ENCODE assay signal across 9 cellular contexts in genomic region chr12:56836800-56837663, GRCh38.
DNase-seq lines count a peak whose midpoint lies in the region; ATAC-seq and TF ChIP-seq lines count a peak whose summit lies in the region.
"Had no signal": no experiment of that assay in that cellular context is flagged by ENCODE, and none has a peak within 500 bp of the region (broad histone marks: within the 10 kb centered on the region; RNA-seq: fewer than 3 reads in every experiment).

No MANE protein-coding gene starts in this region.

- peak; percentile 82 for DNase-seq in HFFc6
- DNase-seq in dermis blood vessel endothelial cell = peak; percentile 47
- peak; percentile 2 to 19 for DNase-seq in stimulated activated CD8-positive, alpha-beta memory T cell treated with anti-CD3 and anti-CD28 coated beads, Interleukin-15, amount 100 ng/mL, for 48 hours (ENCODE audit: low read depth in 2 of 2)
- no peak for DNase-seq in DMS 273 treated with DMSO at 0.1 percent for 48 hours (lab: John Stamatoyannopoulos, UW)
- no peak for DNase-seq in endothelial cell (ENCODE audit: low spot score)
- no peak for DNase-seq in dorsolateral prefrontal cortex

- H3K4me3 Mint-ChIP-seq in HFFc6 = peak overlapping the region; percentile 81
- H3K4me3 Mint-ChIP-seq in endothelial cell (ENCODE audit: unreplicated experiment) = no peak overlapping the region

- peak overlapping the region; percentile 73 for H3K27ac Mint-ChIP-seq in HFFc6
- no peak overlapping the region for H3K27ac Mint-ChIP-seq in endothelial cell (ENCODE audit: unreplicated experiment)

- ATAC-seq in SK-N-SH treated with all-trans-retinoic acid at 6 μM for 48 hours (peak; percentile 70), HG02884 (IDR thresholded peaks at IDR 0.05; ENCODE audit: unreplicated experiment) (no peak)

- intact Hi-C loops in dorsolateral prefrontal cortex (cut with DNase I) = no loop called here

- H3K4me1 Mint-ChIP-seq in HFFc6 (ENCODE audit: low read depth) (peaks cover 43% of the 10 kb centered on the region), endothelial cell (ENCODE audit: unreplicated experiment) (peaks cover 2% of the 10 kb centered on the region)

- H3K27me3 Mint-ChIP-seq in HFFc6 (ENCODE audit: insufficient read depth) (peaks cover 2% of the 10 kb centered on the region), endothelial cell (ENCODE audit: unreplicated experiment) (no peaks in the 10 kb centered on the region)

- TF ChIP-seq CTCF in HFFc6 (IDR thresholded peaks at IDR 0.05) (no peak), endothelial cell (IDR thresholded peaks at IDR 0.05; ENCODE audit: unreplicated experiment) (no peak), dorsolateral prefrontal cortex (IDR thresholded peaks at IDR 0.05 in 54 of 56, conservative IDR thresholded peaks at IDR 0.05 in 2 of 56; ENCODE audit: low read depth in 1 of 56, partially characterized antibody in 56 of 56) (no peak)

- H3K9me3 Mint-ChIP-seq in HFFc6 (no peaks in the 10 kb centered on the region), endothelial cell (ENCODE audit: unreplicated experiment) (no peaks in the 10 kb centered on the region)

- H3K27me3 ChIP-seq in dorsolateral prefrontal cortex = no peaks in the 10 kb centered on the region
- H3K27me3 ChIP-seq: cardiac muscle cell had no signal

- H3K36me3 Mint-ChIP-seq in HFFc6 (ENCODE audit: low read depth) = no peaks in the 10 kb centered on the region
- H3K36me3 Mint-ChIP-seq in endothelial cell (ENCODE audit: low read depth, unreplicated experiment) = no peaks in the 10 kb centered on the region

- no peak overlapping the region for H3K4me3 ChIP-seq in dorsolateral prefrontal cortex
- H3K4me3 ChIP-seq: cardiac muscle cell had no signal

- H3K27ac ChIP-seq in dorsolateral prefrontal cortex = no peak overlapping the region
- H3K27ac ChIP-seq: cardiac muscle cell had no signal

TF ChIP-seq in SK-N-SH treated with all-trans-retinoic acid at 6 μM for 48 hours, 23 proteins besides CTCF, POLR2A, EP300 and RAD21:
- TF ChIP-seq TSHZ2 (CRISPR knock-in tag; IDR thresholded peaks at IDR 0.05) (no peak), TCF4 (CRISPR knock-in tag; IDR thresholded peaks at IDR 0.05; ENCODE audit: borderline replicate concordance) (no peak)

Comparison
In these comparisons a context has a peak if more than half of its experiments do, and no peak if none do; other contexts are left out.
1. DNase-seq: peak in HFFc6 (single experiment), dermis blood vessel endothelial cell (single experiment) and stimulated activated CD8-positive, alpha-beta memory T cell treated with anti-CD3 and anti-CD28 coated beads, Interleukin-15, amount 100 ng/mL, for 48 hours (2 of 2); none in DMS 273 treated with DMSO at 0.1 percent for 48 hours (single experiment), endothelial cell (single experiment) and dorsolateral prefrontal cortex (0 of 10).